Comparison of ENCODE assay signal across 18 cellular contexts in genomic region chr4:168741281-168742173, GRCh38.
DNase-seq lines count a peak whose midpoint lies in the region; ATAC-seq and TF ChIP-seq lines count a peak whose summit lies in the region.
"Had no signal": no experiment of that assay in that cellular context is flagged by ENCODE, and none has a peak within 500 bp of the region (broad histone marks: within the 10 kb centered on the region; RNA-seq: fewer than 3 reads in every experiment).

No MANE protein-coding gene starts in this region.

- POLR2A ChIA-PET in CD8-positive, alpha-beta T cell (lab: Charles Lee): no interaction called here
- POLR2A ChIA-PET in SK-N-SH (lab: Yijun Ruan, JAX): no interaction called here

- no peaks in the 10 kb centered on the region for H3K4me1 ChIP-seq in CD8-positive, alpha-beta T cell (ENCODE audit: insufficient read depth, low read length)
- H3K4me1 ChIP-seq in SK-N-SH (ENCODE audit: control insufficient read depth in 1 of 2, insufficient read depth in 2 of 2, low read depth in 1 of 2, low read length in 1 of 2): no peaks in the 10 kb centered on the region
- H3K4me1 ChIP-seq: Caco-2 had no signal

- no peak overlapping the region for H2AFZ ChIP-seq in SK-N-SH (ENCODE audit: low read depth)

- ATAC-seq in GM19328 (IDR thresholded peaks at IDR 0.05; ENCODE audit: unreplicated experiment): no peak
- ATAC-seq in CD8-positive, alpha-beta T cell: no peak

- TF ChIP-seq RAD21 in SK-N-SH (IDR thresholded peaks at IDR 0.05; ENCODE audit: low read length): no peak

- no peak overlapping the region for H3K4me3 ChIP-seq in CD8-positive, alpha-beta T cell (ENCODE audit: low read depth, low read length)
- no peak overlapping the region for H3K4me3 ChIP-seq in SK-N-SH (ENCODE audit: low read depth in 2 of 2, low read length in 1 of 2)
- H3K4me3 ChIP-seq: SJCRH30, skin epidermis, upper lobe of left lung had no signal

- H4K20me1 ChIP-seq in SK-N-SH (ENCODE audit: insufficient read depth): no peaks in the 10 kb centered on the region

- H3K4me3 Mint-ChIP-seq in CD14-positive monocyte: peak overlapping the region in 1 of 2 donors; percentile 86
- H3K4me3 Mint-ChIP-seq in dendritic cell treated with granulocyte-macrophage colony-stimulating factor and Interleukin-4, amounts not matched to agents 40 ng/mL and 50 ng/mL, for 4 days: peak overlapping the region; percentile 65
- H3K4me3 Mint-ChIP-seq in osteocyte (ENCODE audit: unreplicated experiment): no peak overlapping the region
- H3K4me3 Mint-ChIP-seq in CD8-positive, alpha-beta T cell: no peak overlapping the region

- no peaks in the 10 kb centered on the region for H3K79me2 ChIP-seq in SK-N-SH (ENCODE audit: insufficient read depth)

- H3K4me1 Mint-ChIP-seq in CD14-positive monocyte (peaks cover 13% of the 10 kb centered on the region), osteocyte (ENCODE audit: unreplicated experiment) (peaks cover 66% of the 10 kb centered on the region)
- peaks cover 37% of the 10 kb centered on the region for H3K4me1 Mint-ChIP-seq in dendritic cell treated with granulocyte-macrophage colony-stimulating factor and Interleukin-4, amounts not matched to agents 40 ng/mL and 50 ng/mL, for 4 days (ENCODE audit: low read depth)
- H3K4me1 Mint-ChIP-seq in CD8-positive, alpha-beta T cell (ENCODE audit: low read depth): no peaks in the 10 kb centered on the region

- intact Hi-C loops in CD14-positive monocyte (cut with micrococcal nuclease): no loop called here
- intact Hi-C loops in dendritic cell treated with granulocyte-macrophage colony-stimulating factor and Interleukin-4, amounts not matched to agents 40 ng/mL and 50 ng/mL, for 4 days (cut with micrococcal nuclease): no loop called here
- intact Hi-C loops in CD8-positive, alpha-beta T cell (cut with DNase I, micrococcal nuclease): no loop called here

- no peak overlapping the region for H3K4me2 ChIP-seq in SK-N-SH

- no peaks in the 10 kb centered on the region for H3K9me2 ChIP-seq in SK-N-SH

- H3K36me3 Mint-ChIP-seq in CD14-positive monocyte (no peaks in the 10 kb centered on the region), osteocyte (ENCODE audit: unreplicated experiment) (peaks cover 51% of the 10 kb centered on the region)
- no peaks in the 10 kb centered on the region for H3K36me3 Mint-ChIP-seq in dendritic cell treated with granulocyte-macrophage colony-stimulating factor and Interleukin-4, amounts not matched to agents 40 ng/mL and 50 ng/mL, for 4 days (ENCODE audit: low read depth)
- no peaks in the 10 kb centered on the region for H3K36me3 Mint-ChIP-seq in CD8-positive, alpha-beta T cell

- H3K9ac ChIP-seq in SK-N-SH: no peak overlapping the region

- no peak for TF ChIP-seq CTCF in CD14-positive monocyte (IDR thresholded peaks at IDR 0.05)
- TF ChIP-seq CTCF in osteocyte (IDR thresholded peaks at IDR 0.05): no peak
- TF ChIP-seq CTCF in CD8-positive, alpha-beta T cell (IDR thresholded peaks at IDR 0.05): no peak
- TF ChIP-seq CTCF in SK-N-SH (IDR thresholded peaks at IDR 0.05): no peak

- no peaks in the 10 kb centered on the region for H3K9me3 ChIP-seq in CD8-positive, alpha-beta T cell (ENCODE audit: low read length)
- H3K9me3 ChIP-seq in SK-N-SH: no peaks in the 10 kb centered on the region
- H3K9me3 ChIP-seq: Caco-2, SJCRH30, upper lobe of left lung had no signal

- 89% methylated on average over 11 of the region's 11 CpGs for WGBS in SK-N-SH (ENCODE audit: low lambda C conversion rate)

- H3K27me3 ChIP-seq in CD8-positive, alpha-beta T cell (ENCODE audit: insufficient read depth, low read length): no peaks in the 10 kb centered on the region
- H3K27me3 ChIP-seq in SK-N-SH (ENCODE audit: insufficient read depth): no peaks in the 10 kb centered on the region
- H3K27me3 ChIP-seq: SJCRH30, upper lobe of left lung had no signal

- DNase-seq in CD14-positive monocyte (ENCODE audit: low spot score) (peak; percentile 75), MV-4-11 (lab: John Stamatoyannopoulos, UW) (peak; percentile 77), osteocyte (ENCODE audit: extremely low spot score, unreplicated experiment) (no peak), SK-N-SH (no peak), cerebellar cortex (ENCODE audit: low spot score) (no peak)
- no peak for DNase-seq in CD8-positive, alpha-beta T cell
- DNase-seq: HCEC 1CT; NCI-H1417 treated with DMSO at 0.1 percent for 48 hours; NCI-H2227 treated with DMSO at 0.1 percent for 48 hours; NK-92 treated with Interleukin-12 subunit alpha and Interleukin-12 subunit beta, amount 100 ng/mL, for 24 hours; SJCRH30; stimulated activated naive CD4-positive, alpha-beta T cell had no signal

- CTCF ChIA-PET in CD8-positive, alpha-beta T cell (lab: Charles Lee): no interaction called here
- CTCF ChIA-PET in SK-N-SH (lab: Yijun Ruan, JAX): no interaction called here

- no peaks in the 10 kb centered on the region for H3F3A ChIP-seq in SK-N-SH (replicated peaks; ENCODE audit: insufficient read depth)

- H3K27me3 Mint-ChIP-seq in CD14-positive monocyte (ENCODE audit: low read depth in 3 of 3): peaks cover 0 to 2% (median 1%) of the 10 kb centered on the region in 3 donors
- H3K27me3 Mint-ChIP-seq in dendritic cell treated with granulocyte-macrophage colony-stimulating factor and Interleukin-4, amounts not matched to agents 40 ng/mL and 50 ng/mL, for 4 days: peaks cover 12% of the 10 kb centered on the region
- no peaks in the 10 kb centered on the region for H3K27me3 Mint-ChIP-seq in osteocyte (ENCODE audit: unreplicated experiment)
- H3K27me3 Mint-ChIP-seq in CD8-positive, alpha-beta T cell (ENCODE audit: low read depth): peaks cover 4% of the 10 kb centered on the region

- H3K36me3 ChIP-seq in CD8-positive, alpha-beta T cell (ENCODE audit: insufficient read depth, low read length): no peaks in the 10 kb centered on the region
- H3K36me3 ChIP-seq in SK-N-SH (replicated peaks in 1 of 2; ENCODE audit: control insufficient read depth in 1 of 2, insufficient read depth in 2 of 2, low read length in 1 of 2): no peaks in the 10 kb centered on the region
- H3K36me3 ChIP-seq: upper lobe of left lung had no signal

- H3K9me3 Mint-ChIP-seq in CD14-positive monocyte (peaks cover 0 to 4% (median 0%) of the 10 kb centered on the region in 7 donors), osteocyte (ENCODE audit: unreplicated experiment) (no peaks in the 10 kb centered on the region)
- no peaks in the 10 kb centered on the region for H3K9me3 Mint-ChIP-seq in dendritic cell treated with granulocyte-macrophage colony-stimulating factor and Interleukin-4, amounts not matched to agents 40 ng/mL and 50 ng/mL, for 4 days
- no peaks in the 10 kb centered on the region for H3K9me3 Mint-ChIP-seq in CD8-positive, alpha-beta T cell

- no peak overlapping the region for H3K27ac ChIP-seq in CD8-positive, alpha-beta T cell (ENCODE audit: low read depth, low read length)
- no peak overlapping the region for H3K27ac ChIP-seq in SK-N-SH (ENCODE audit: low read depth in 2 of 2, low read length in 1 of 2)
- H3K27ac ChIP-seq: SJCRH30, VCaP had no signal

- no peak for TF ChIP-seq EP300 in SK-N-SH (IDR thresholded peaks at IDR 0.05; ENCODE audit: borderline replicate concordance in 1 of 2, low read depth in 1 of 2, low read length in 1 of 2)

- H3K27ac Mint-ChIP-seq in CD14-positive monocyte (peak overlapping the region in 5 of 7 donors; percentile 59 to 81 (median 73)), osteocyte (ENCODE audit: unreplicated experiment) (peak overlapping the region; percentile 38)
- peak overlapping the region; percentile 78 for H3K27ac Mint-ChIP-seq in dendritic cell treated with granulocyte-macrophage colony-stimulating factor and Interleukin-4, amounts not matched to agents 40 ng/mL and 50 ng/mL, for 4 days
- H3K27ac Mint-ChIP-seq in CD8-positive, alpha-beta T cell: no peak overlapping the region

TF ChIP-seq in SK-N-SH, 30 proteins besides CTCF, POLR2A, EP300 and RAD21:
- no peak for TF ChIP-seq USF1 (IDR thresholded peaks at IDR 0.05; ENCODE audit: borderline replicate concordance, low read depth)
- no peak for TF ChIP-seq SIN3A (IDR thresholded peaks at IDR 0.05; ENCODE audit: borderline replicate concordance, low read depth, low read length)
TF ChIP-seq in SK-N-SH: peak in this region for 0.

Comparison
In these comparisons a context has a peak if more than half of its experiments do, and no peak if none do; other contexts are left out.
1. DNase-seq: peak in CD14-positive monocyte (single experiment) and MV-4-11 (single experiment); none in osteocyte (single experiment), CD8-positive, alpha-beta T cell (0 of 7), SK-N-SH (single experiment) and cerebellar cortex (single experiment).